ENCODE assay signal across 17 cellular contexts in the genomic region with DNA sequence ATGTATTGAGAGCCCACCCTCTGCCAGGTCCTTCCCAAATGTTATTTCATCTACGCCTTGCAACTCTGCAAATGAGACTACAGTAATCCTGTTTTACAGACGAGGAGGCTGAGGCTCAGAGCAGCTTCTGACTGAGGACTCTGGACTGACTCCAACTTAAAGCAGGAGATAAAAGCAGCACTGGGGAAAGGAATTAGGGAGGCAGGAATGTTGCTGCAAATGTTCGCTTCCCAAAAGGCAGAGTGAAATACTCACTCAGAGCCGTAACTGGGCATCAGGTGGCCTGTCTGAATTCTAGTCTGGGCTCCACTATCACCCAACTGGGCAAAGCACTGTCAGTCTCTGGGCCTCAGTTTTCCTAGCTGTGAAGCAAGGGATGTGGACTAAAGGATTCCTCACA.
"Had no signal": no experiment of that assay in that cellular context is flagged by ENCODE, and none has a peak within 500 bp of the region (broad histone marks: within the 10 kb centered on the region; RNA-seq: fewer than 3 reads in every experiment).

No MANE protein-coding gene starts in this region.

- H3K27ac ChIP-seq: ascending aorta, esophagus squamous epithelium, foreskin keratinocyte, lower lobe of right lung, parathyroid adenoma had no signal

- H3K79me2 ChIP-seq: parathyroid adenoma had no signal

- H3K36me3 ChIP-seq: ascending aorta, esophagus squamous epithelium, lower lobe of right lung, uterus had no signal

- ATAC-seq: activated naive CD8-positive, alpha-beta T cell treated with anti-CD3 and anti-CD28 coated beads, Interleukin-2, amount 50 U/mL, for 24 hours; activated T-helper 17 cell treated with anti-CD3 and anti-CD28 coated beads, Interleukin-2, amount 50 U/mL, for 72 hours; foreskin keratinocyte; lower lobe of right lung; stimulated activated memory B cell treated with anti-CD40 and anti-IgM and Interleukin-4, amounts not matched to agents 10 μg/mL and 1 μg/mL and 100 μg/mL, for 72 hours had no signal

- H3K9me3 Mint-ChIP-seq: activated naive CD4-positive, alpha-beta T cell treated with anti-CD3 and anti-CD28 coated beads for 36 hours; activated naive CD8-positive, alpha-beta T cell treated with anti-CD3 and anti-CD28 coated beads, Interleukin-2, amount 50 U/mL, for 24 hours; activated T-helper 17 cell treated with anti-CD3 and anti-CD28 coated beads, Interleukin-2, amount 50 U/mL, for 72 hours; stimulated activated memory B cell treated with anti-CD40 and anti-IgM and Interleukin-4, amounts not matched to agents 10 μg/mL and 1 μg/mL and 100 μg/mL, for 72 hours had no signal

- DNase-seq: activated CD4-positive, alpha-beta T cell treated with anti-CD3 and anti-CD28 coated beads for 1 hour; activated CD4-positive, alpha-beta T cell treated with anti-CD3 and anti-CD28 coated beads, Interleukin-2, amount 50 U/mL, for 4 hours; activated naive CD4-positive, alpha-beta T cell treated with anti-CD3 and anti-CD28 coated beads for 36 hours; activated naive CD8-positive, alpha-beta T cell treated with anti-CD3 and anti-CD28 coated beads, Interleukin-2, amount 50 U/mL, for 24 hours; effector CD4-positive, alpha-beta T cell; esophagus squamous epithelium; foreskin keratinocyte; glutamatergic neuron; left cardiac atrium; lower lobe of right lung; naive B cell; T1000; uterus had no signal

- H3K4me1 Mint-ChIP-seq: activated naive CD8-positive, alpha-beta T cell treated with anti-CD3 and anti-CD28 coated beads, Interleukin-2, amount 50 U/mL, for 24 hours; activated T-helper 17 cell treated with anti-CD3 and anti-CD28 coated beads, Interleukin-2, amount 50 U/mL, for 72 hours; naive B cell; stimulated activated memory B cell treated with anti-CD40 and anti-IgM and Interleukin-4, amounts not matched to agents 10 μg/mL and 1 μg/mL and 100 μg/mL, for 72 hours had no signal

- H3K4me3 ChIP-seq: ascending aorta, esophagus squamous epithelium, lower lobe of right lung, uterus had no signal

- H3K4me3 Mint-ChIP-seq: activated naive CD4-positive, alpha-beta T cell treated with anti-CD3 and anti-CD28 coated beads for 36 hours; activated naive CD8-positive, alpha-beta T cell treated with anti-CD3 and anti-CD28 coated beads, Interleukin-2, amount 50 U/mL, for 24 hours; activated T-helper 17 cell treated with anti-CD3 and anti-CD28 coated beads, Interleukin-2, amount 50 U/mL, for 72 hours; naive B cell; stimulated activated memory B cell treated with anti-CD40 and anti-IgM and Interleukin-4, amounts not matched to agents 10 μg/mL and 1 μg/mL and 100 μg/mL, for 72 hours had no signal

- H3K4me1 ChIP-seq: ascending aorta, esophagus squamous epithelium, foreskin keratinocyte, lower lobe of right lung, parathyroid adenoma, uterus had no signal

- H3K27me3 ChIP-seq: ascending aorta, esophagus squamous epithelium, uterus had no signal

- H3K9me3 ChIP-seq: ascending aorta, esophagus squamous epithelium, lower lobe of right lung, uterus had no signal

- H3K9ac ChIP-seq: parathyroid adenoma had no signal

- H3K27me3 Mint-ChIP-seq: stimulated activated memory B cell treated with anti-CD40 and anti-IgM and Interleukin-4, amounts not matched to agents 10 μg/mL and 1 μg/mL and 100 μg/mL, for 72 hours had no signal

- H3K27ac Mint-ChIP-seq: activated naive CD4-positive, alpha-beta T cell treated with anti-CD3 and anti-CD28 coated beads for 36 hours; activated naive CD8-positive, alpha-beta T cell treated with anti-CD3 and anti-CD28 coated beads, Interleukin-2, amount 50 U/mL, for 24 hours; activated T-helper 17 cell treated with anti-CD3 and anti-CD28 coated beads, Interleukin-2, amount 50 U/mL, for 72 hours; naive B cell; stimulated activated memory B cell treated with anti-CD40 and anti-IgM and Interleukin-4, amounts not matched to agents 10 μg/mL and 1 μg/mL and 100 μg/mL, for 72 hours had no signal

- H3K36me3 Mint-ChIP-seq: naive B cell; stimulated activated memory B cell treated with anti-CD40 and anti-IgM and Interleukin-4, amounts not matched to agents 10 μg/mL and 1 μg/mL and 100 μg/mL, for 72 hours had no signal

- H2AFZ ChIP-seq: parathyroid adenoma had no signal
